In the genomic region with DNA sequence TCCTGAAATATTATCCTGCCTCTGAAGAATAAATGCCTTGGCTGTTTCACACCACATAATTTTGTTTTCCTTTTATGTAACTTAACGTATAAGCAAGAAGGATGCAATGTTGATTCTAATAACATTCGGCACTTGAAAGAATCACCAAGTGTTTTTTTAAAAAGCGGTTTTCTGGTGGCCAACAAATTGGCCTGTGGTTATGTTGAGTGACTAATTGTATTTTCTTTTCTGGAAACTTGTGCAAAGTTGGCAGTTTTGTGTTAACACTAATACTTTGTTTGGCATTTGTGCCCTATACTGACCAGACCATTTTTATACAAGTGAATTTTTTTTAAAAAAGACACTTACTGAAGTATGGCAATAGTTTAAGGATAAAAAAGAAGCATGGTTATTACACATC, we compare ENCODE assay signal across 16 cellular contexts.
DNase-seq lines count a peak whose midpoint lies in the region; FAIRE-seq and TF ChIP-seq lines count a peak whose summit lies in the region.
"Had no signal": no experiment of that assay in that cellular context is flagged by ENCODE, and none has a peak within 500 bp of the region (broad histone marks: within the 10 kb centered on the region; RNA-seq: fewer than 3 reads in every experiment).

No MANE protein-coding gene starts in this region.

- no peak overlapping the region for H2AFZ ChIP-seq in astrocyte (ENCODE audit: low read depth, low read length)

- H3K4me3 ChIP-seq in astrocyte (ENCODE audit: insufficient read depth, low read depth, low read length) = peak overlapping the region; percentile 40
- H3K4me3 ChIP-seq: psoas muscle had no signal

- peak overlapping the region; percentile 59 for H3K9ac ChIP-seq in astrocyte (ENCODE audit: low read length)

- no peaks in the 10 kb centered on the region for H3K9me3 ChIP-seq in astrocyte (ENCODE audit: insufficient read depth, low read depth, low read length)
- H3K9me3 ChIP-seq: psoas muscle had no signal

- no peak for TF ChIP-seq POLR2A in GM12892 (IDR thresholded peaks at IDR 0.05; ENCODE audit: low read depth, low read length)

- H3K4me1 ChIP-seq in astrocyte (ENCODE audit: insufficient read depth, low read length) = peaks cover 21% of the 10 kb centered on the region
- H3K4me1 ChIP-seq: psoas muscle had no signal

- H3K27me3 Mint-ChIP-seq in HFFc6 (ENCODE audit: insufficient read depth) (peaks cover 6% of the 10 kb centered on the region; the same call in 1 of the 2 replicates), astrocyte (ENCODE audit: low read depth, unreplicated experiment) (no peaks in the 10 kb centered on the region)
- H3K27me3 Mint-ChIP-seq: activated naive CD8-positive, alpha-beta T cell; CD4-positive, CD25-positive, alpha-beta regulatory T cell had no signal

- peaks cover 11% of the 10 kb centered on the region for H4K20me1 ChIP-seq in astrocyte (ENCODE audit: insufficient read depth, low read length)

- FAIRE-seq in astrocyte (lab: Jason Lieb, UNC) (no peak), GM12892 (lab: Jason Lieb, UNC) (no peak)

- no peaks in the 10 kb centered on the region for H3K79me2 ChIP-seq in astrocyte (ENCODE audit: insufficient read depth, low read length)

- H3K4me3 Mint-ChIP-seq in HFFc6 (peak overlapping the region; percentile 79), astrocyte (ENCODE audit: unreplicated experiment) (no peak overlapping the region)
- H3K4me3 Mint-ChIP-seq: activated naive CD8-positive, alpha-beta T cell; CD4-positive, CD25-positive, alpha-beta regulatory T cell had no signal

- peaks cover 25% of the 10 kb centered on the region for H3K27me3 ChIP-seq in astrocyte (ENCODE audit: insufficient read depth, low read length)

- H3K4me1 Mint-ChIP-seq in HFFc6 (ENCODE audit: low read depth) = peaks cover 65% of the 10 kb centered on the region
- peaks cover 66% of the 10 kb centered on the region for H3K4me1 Mint-ChIP-seq in astrocyte (ENCODE audit: low read depth, unreplicated experiment)
- H3K4me1 Mint-ChIP-seq: CD4-positive, CD25-positive, alpha-beta regulatory T cell had no signal

- peak overlapping the region; percentile 45 for H3K27ac ChIP-seq in astrocyte (ENCODE audit: low read depth, low read length)
- H3K27ac ChIP-seq: WERI-Rb-1 had no signal

- H3K4me2 ChIP-seq in astrocyte (ENCODE audit: low read length) = peak overlapping the region; percentile 80

- TF ChIP-seq CTCF in HFFc6 (IDR thresholded peaks at IDR 0.05) (no peak), astrocyte (IDR thresholded peaks at IDR 0.05; ENCODE audit: insufficient read depth, low read depth, low read length) (no peak)

- H3K27ac Mint-ChIP-seq in HFFc6 = peak overlapping the region; percentile 80
- H3K27ac Mint-ChIP-seq in astrocyte (ENCODE audit: unreplicated experiment) = peak overlapping the region; percentile 97
- H3K27ac Mint-ChIP-seq: activated naive CD8-positive, alpha-beta T cell; CD4-positive, CD25-positive, alpha-beta regulatory T cell had no signal

- peak; percentile 7 for DNase-seq in HFFc6
- DNase-seq in astrocyte (ENCODE audit: low read depth) = peak; percentile 76
- peak; percentile 55 for DNase-seq in iris pigment epithelial cell (ENCODE audit: low read depth)
- DNase-seq in stromal cell of bone marrow (ENCODE audit: low read depth) = peak; percentile 70
- DNase-seq in stimulated activated CD4-positive, alpha-beta T cell treated with anti-CD3 and anti-CD28 coated beads, Interleukin-2, amount 100 ng/mL, for 24 hours = no peak
- no peak for DNase-seq in GM12892 (ENCODE audit: insufficient read length)
- no peak for DNase-seq in DMS 273 treated with DMSO at 0.1 percent for 48 hours (lab: John Stamatoyannopoulos, UW)
- DNase-seq in stimulated activated CD4-positive, alpha-beta T cell treated with anti-CD3 and anti-CD28 coated beads, Interleukin-2, amount 100 ng/mL, for 48 hours = no peak
- DNase-seq: CD4-positive, CD25-positive, alpha-beta regulatory T cell; cortex of kidney; GDM1; NCI-H1417 treated with DMSO at 0.1 percent for 48 hours; psoas muscle; stimulated activated naive CD4-positive, alpha-beta T cell; WERI-Rb-1 had no signal

- H3K9me3 Mint-ChIP-seq in HFFc6 = no peaks in the 10 kb centered on the region
- H3K9me3 Mint-ChIP-seq in astrocyte (ENCODE audit: unreplicated experiment) = no peaks in the 10 kb centered on the region

- peaks cover 5% of the 10 kb centered on the region for H3K36me3 ChIP-seq in astrocyte (ENCODE audit: insufficient read depth, low read length)
- H3K36me3 ChIP-seq: WERI-Rb-1 had no signal

- H3K36me3 Mint-ChIP-seq in HFFc6 (ENCODE audit: low read depth) (peaks cover 31% of the 10 kb centered on the region), astrocyte (ENCODE audit: low read depth, unreplicated experiment) (peaks cover 13% of the 10 kb centered on the region)
- H3K36me3 Mint-ChIP-seq: activated naive CD8-positive, alpha-beta T cell; CD4-positive, CD25-positive, alpha-beta regulatory T cell had no signal

Comparison
In these comparisons a context has a peak if more than half of its experiments do, and no peak if none do; other contexts are left out.
1. DNase-seq: peak in HFFc6 (single experiment), astrocyte (single experiment), iris pigment epithelial cell (single experiment) and stromal cell of bone marrow (single experiment); none in stimulated activated CD4-positive, alpha-beta T cell treated with anti-CD3 and anti-CD28 coated beads, Interleukin-2, amount 100 ng/mL, for 24 hours (0 of 2), GM12892 (single experiment), DMS 273 treated with DMSO at 0.1 percent for 48 hours (single experiment) and stimulated activated CD4-positive, alpha-beta T cell treated with anti-CD3 and anti-CD28 coated beads, Interleukin-2, amount 100 ng/mL, for 48 hours (0 of 2).